In genomic region chr18:72181241-72181764, GRCh38 we compare ENCODE assay signal across 12 cellular contexts.
DNase-seq lines count a peak whose midpoint lies in the region; ATAC-seq and TF ChIP-seq lines count a peak whose summit lies in the region.
"Had no signal": no experiment of that assay in that cellular context is flagged by ENCODE, and none has a peak within 500 bp of the region (broad histone marks: within the 10 kb centered on the region; RNA-seq: fewer than 3 reads in every experiment).

No MANE protein-coding gene starts in this region.

- no peaks in the 10 kb centered on the region for H3K27me3 Mint-ChIP-seq in WTC11 (ENCODE audit: low read depth)

- no peak for TF ChIP-seq CTCF in WTC11 (IDR thresholded peaks at IDR 0.05)

- ATAC-seq in HG02610 (IDR thresholded peaks at IDR 0.05; ENCODE audit: unreplicated experiment) (peak; percentile 95), HG03565 (IDR thresholded peaks at IDR 0.05; ENCODE audit: unreplicated experiment) (peak; percentile 87), WTC11 (no peak)

- POLR2A ChIA-PET in WTC11 (lab: Charles Lee): no interaction called here

- H3K36me3 Mint-ChIP-seq in WTC11: peaks cover 24% of the 10 kb centered on the region

- DNase-seq in stimulated activated CD4-positive, alpha-beta T cell treated with anti-CD3 and anti-CD28 coated beads, Interleukin-4, amount 100 ng/mL, for 24 hours: peak; percentile 6
- no peak for DNase-seq in stimulated activated CD4-positive, alpha-beta T cell treated with anti-CD3 and anti-CD28 coated beads, Interleukin-2, amount 100 ng/mL, for 48 hours
- DNase-seq in OCI-M1 (lab: John Stamatoyannopoulos, UW) (no peak), SW 1271 (lab: John Stamatoyannopoulos, UW) (no peak), NCI-H526 (lab: John Stamatoyannopoulos, UW) (no peak), WTC11 (ENCODE audit: low spot score) (no peak)
- DNase-seq: activated CD8-positive, alpha-beta memory T cell treated with anti-CD3 and anti-CD28 coated beads, Interleukin-2, amount 50 U/mL, for 4 hours; AML-193; central memory CD4-positive, alpha-beta T cell; small intestine had no signal

- no peak overlapping the region for H3K27ac Mint-ChIP-seq in WTC11

- no peak overlapping the region for H3K4me3 Mint-ChIP-seq in WTC11

- CTCF ChIA-PET in WTC11 (lab: Charles Lee): no interaction called here

- H3K4me1 Mint-ChIP-seq in WTC11: no peaks in the 10 kb centered on the region

- H3K9me3 Mint-ChIP-seq in WTC11: peaks cover 44% of the 10 kb centered on the region

TF ChIP-seq in WTC11, 78 proteins besides CTCF, POLR2A, EP300 and RAD21:
- TF ChIP-seq ZNF416 (CRISPR knock-in tag; IDR thresholded peaks at IDR 0.05) (no peak), CREM (CRISPR knock-in tag; IDR thresholded peaks at IDR 0.05) (no peak), NR1H2 (CRISPR knock-in tag; IDR thresholded peaks at IDR 0.05) (no peak), GTF2I (CRISPR knock-in tag; conservative IDR thresholded peaks at IDR 0.05) (no peak), FOXJ3 (CRISPR knock-in tag; IDR thresholded peaks at IDR 0.05; ENCODE audit: borderline replicate concordance) (no peak), AR (CRISPR knock-in tag; IDR thresholded peaks at IDR 0.05) (no peak), PRRX2 (CRISPR knock-in tag; IDR thresholded peaks at IDR 0.05) (no peak)
